ENCODE assay signal across 34 cellular contexts in the genomic region with DNA sequence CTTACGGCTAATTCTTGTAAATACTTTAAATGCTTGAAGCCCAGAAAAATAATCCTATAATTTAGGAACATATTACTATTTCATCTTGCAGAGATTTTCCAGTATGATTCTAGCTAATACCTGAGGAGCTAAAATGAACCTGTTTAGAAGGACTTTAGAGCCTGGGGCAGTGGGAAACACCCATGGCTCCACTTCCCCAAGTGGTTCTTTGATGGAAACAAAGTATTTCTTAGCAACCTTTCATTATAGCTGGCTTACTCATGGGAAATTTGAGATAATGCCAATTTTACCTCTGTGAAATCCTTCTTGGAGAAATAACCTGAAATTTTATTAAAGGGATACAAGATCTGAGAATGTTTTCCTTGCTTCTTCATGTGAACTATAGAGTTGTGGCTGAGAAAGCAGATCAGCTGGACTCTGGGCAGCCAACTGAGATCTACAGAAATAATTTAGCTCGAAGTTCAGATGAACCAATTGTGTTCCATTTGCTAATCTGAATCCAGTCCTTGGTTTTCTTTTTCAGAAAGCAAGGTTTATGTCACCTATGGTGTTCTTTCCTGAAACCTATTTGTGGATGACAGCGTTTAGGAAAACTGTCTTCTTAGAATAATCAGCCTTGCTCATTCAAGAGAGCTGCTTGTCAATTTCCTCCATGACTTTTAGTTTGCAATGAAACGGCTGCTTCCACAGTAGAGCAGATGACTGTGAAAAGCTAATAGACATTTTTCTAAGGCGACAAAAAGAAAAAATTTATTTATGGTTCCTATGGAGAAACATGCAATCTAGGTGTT.
"Had no signal": no experiment of that assay in that cellular context is flagged by ENCODE, and none has a peak within 500 bp of the region (broad histone marks: within the 10 kb centered on the region; RNA-seq: fewer than 3 reads in every experiment).

No MANE protein-coding gene starts in this region.

- H3K4me3 ChIP-seq: ascending aorta had no signal

- H3K27ac ChIP-seq: ascending aorta, VCaP had no signal

- H3K4me3 Mint-ChIP-seq: activated B cell treated with CpG ODN at 0.5 μM for 24 hours; activated CD4-positive, alpha-beta memory T cell treated with anti-CD3 and anti-CD28 coated beads, Interleukin-2, amount 10 ng/mL, durations not matched to agents 7 days and 5 days; activated CD4-positive, alpha-beta T cell treated with anti-CD3 and anti-CD28 coated beads for 36 hours; activated CD4-positive, alpha-beta T cell treated with anti-CD3 and anti-CD28 coated beads, Interleukin-2, amount 10 ng/mL, durations not matched to agents 7 days and 5 days; activated CD8-positive, alpha-beta memory T cell treated with anti-CD3 and anti-CD28 coated beads, Interleukin-2, amount 10 ng/mL, durations not matched to agents 7 days and 5 days; activated CD8-positive, alpha-beta T cell treated with anti-CD3 and anti-CD28 coated beads, Interleukin-2, amount 10 ng/mL, durations not matched to agents 7 days and 5 days; activated naive CD4-positive, alpha-beta T cell treated with anti-CD3 and anti-CD28 coated beads, Interleukin-2, amount 10 ng/mL, durations not matched to agents 7 days and 5 days; activated naive CD4-positive, alpha-beta T cell treated with anti-CD3 and anti-CD28 coated beads, Interleukin-2, amount 50 U/mL, for 24 hours; activated naive CD8-positive, alpha-beta T cell; activated naive CD8-positive, alpha-beta T cell treated with anti-CD3 and anti-CD28 coated beads, Interleukin-2, amount 10 ng/mL, durations not matched to agents 7 days and 5 days; activated naive CD8-positive, alpha-beta T cell treated with anti-CD3 and anti-CD28 coated beads, Interleukin-2, amount 50 U/mL, for 24 hours; activated T-cell treated with anti-CD3 and anti-CD28 coated beads, Interleukin-2, amount 50 U/mL, for 24 hours; brain; T-helper 1 cell treated with Interleukin-12 subunit alpha and Interleukin-12 subunit beta and Interleukin-4 antibody, amounts not matched to agents 30 μg/mL and 1 μg/mL, for 36 hours; T-helper 2 cell treated with Interferon-gamma antibody and Interleukin-4, amounts not matched to agents 5 μg/mL and 100 μg/mL, for 36 hours had no signal

- FAIRE-seq: TTC549 had no signal

- ATAC-seq: activated CD4-positive, alpha-beta T cell treated with anti-CD3 and anti-CD28 coated beads for 36 hours; activated CD8-positive, alpha-beta memory T cell treated with anti-CD3 and anti-CD28 coated beads, Interleukin-2, amount 10 ng/mL, durations not matched to agents 7 days and 5 days; activated CD8-positive, alpha-beta T cell treated with anti-CD3 and anti-CD28 coated beads, Interleukin-2, amount 10 ng/mL, durations not matched to agents 7 days and 5 days; activated naive CD8-positive, alpha-beta T cell treated with anti-CD3 and anti-CD28 coated beads, Interleukin-2, amount 50 U/mL, for 24 hours had no signal

- H3K4me1 ChIP-seq: ascending aorta had no signal

- H3K27ac Mint-ChIP-seq: activated B cell treated with CpG ODN at 0.5 μM for 24 hours; activated CD4-positive, alpha-beta memory T cell treated with anti-CD3 and anti-CD28 coated beads, Interleukin-2, amount 10 ng/mL, durations not matched to agents 7 days and 5 days; activated CD4-positive, alpha-beta T cell treated with anti-CD3 and anti-CD28 coated beads for 36 hours; activated CD4-positive, alpha-beta T cell treated with anti-CD3 and anti-CD28 coated beads, Interleukin-2, amount 10 ng/mL, durations not matched to agents 7 days and 5 days; activated CD8-positive, alpha-beta memory T cell treated with anti-CD3 and anti-CD28 coated beads, Interleukin-2, amount 10 ng/mL, durations not matched to agents 7 days and 5 days; activated CD8-positive, alpha-beta T cell treated with anti-CD3 and anti-CD28 coated beads, Interleukin-2, amount 10 ng/mL, durations not matched to agents 7 days and 5 days; activated naive CD4-positive, alpha-beta T cell treated with anti-CD3 and anti-CD28 coated beads, Interleukin-2, amount 10 ng/mL, durations not matched to agents 7 days and 5 days; activated naive CD4-positive, alpha-beta T cell treated with anti-CD3 and anti-CD28 coated beads, Interleukin-2, amount 50 U/mL, for 24 hours; activated naive CD8-positive, alpha-beta T cell; activated naive CD8-positive, alpha-beta T cell treated with anti-CD3 and anti-CD28 coated beads, Interleukin-2, amount 10 ng/mL, durations not matched to agents 7 days and 5 days; activated naive CD8-positive, alpha-beta T cell treated with anti-CD3 and anti-CD28 coated beads, Interleukin-2, amount 50 U/mL, for 24 hours; activated T-cell treated with anti-CD3 and anti-CD28 coated beads, Interleukin-2, amount 50 U/mL, for 24 hours; activated T-helper 2 cell treated with anti-CD3 and anti-CD28 coated beads, Interferon-gamma antibody, Interleukin-2, Interleukin-4, amounts not matched to agents 10 μg/mL and 5 μg/mL and 100 μg/mL, durations not matched to agents 14 hours and 24 hours and 36 hours; brain; T-helper 1 cell treated with Interleukin-12 subunit alpha and Interleukin-12 subunit beta and Interleukin-4 antibody, amounts not matched to agents 30 μg/mL and 1 μg/mL, for 36 hours; T-helper 2 cell treated with Interferon-gamma antibody and Interleukin-4, amounts not matched to agents 5 μg/mL and 100 μg/mL, for 36 hours had no signal

- H3K9me3 Mint-ChIP-seq: activated B cell treated with CpG ODN at 0.5 μM for 24 hours; activated CD4-positive, alpha-beta memory T cell treated with anti-CD3 and anti-CD28 coated beads, Interleukin-2, amount 10 ng/mL, durations not matched to agents 7 days and 5 days; activated CD4-positive, alpha-beta T cell treated with anti-CD3 and anti-CD28 coated beads, Interleukin-2, amount 10 ng/mL, durations not matched to agents 7 days and 5 days; activated naive CD4-positive, alpha-beta T cell treated with anti-CD3 and anti-CD28 coated beads, Interleukin-2, amount 50 U/mL, for 24 hours; activated T-cell treated with anti-CD3 and anti-CD28 coated beads, Interleukin-2, amount 50 U/mL, for 24 hours; activated T-helper 2 cell treated with anti-CD3 and anti-CD28 coated beads, Interferon-gamma antibody, Interleukin-2, Interleukin-4, amounts not matched to agents 10 μg/mL and 5 μg/mL and 100 μg/mL, durations not matched to agents 14 hours and 24 hours and 36 hours; brain; T-helper 1 cell treated with Interleukin-12 subunit alpha and Interleukin-12 subunit beta and Interleukin-4 antibody, amounts not matched to agents 30 μg/mL and 1 μg/mL, for 36 hours had no signal

- H3K9me3 ChIP-seq: ascending aorta had no signal

- H3K36me3 ChIP-seq: ascending aorta had no signal

- H3K4me1 Mint-ChIP-seq: activated B cell treated with CpG ODN at 0.5 μM for 24 hours; activated CD4-positive, alpha-beta memory T cell treated with anti-CD3 and anti-CD28 coated beads, Interleukin-2, amount 10 ng/mL, durations not matched to agents 7 days and 5 days; activated CD4-positive, alpha-beta T cell treated with anti-CD3 and anti-CD28 coated beads for 36 hours; activated CD4-positive, alpha-beta T cell treated with anti-CD3 and anti-CD28 coated beads, Interleukin-2, amount 10 ng/mL, durations not matched to agents 7 days and 5 days; activated CD8-positive, alpha-beta memory T cell treated with anti-CD3 and anti-CD28 coated beads, Interleukin-2, amount 10 ng/mL, durations not matched to agents 7 days and 5 days; activated naive CD4-positive, alpha-beta T cell treated with anti-CD3 and anti-CD28 coated beads, Interleukin-2, amount 10 ng/mL, durations not matched to agents 7 days and 5 days; activated naive CD4-positive, alpha-beta T cell treated with anti-CD3 and anti-CD28 coated beads, Interleukin-2, amount 50 U/mL, for 24 hours; activated naive CD8-positive, alpha-beta T cell treated with anti-CD3 and anti-CD28 coated beads, Interleukin-2, amount 10 ng/mL, durations not matched to agents 7 days and 5 days; activated naive CD8-positive, alpha-beta T cell treated with anti-CD3 and anti-CD28 coated beads, Interleukin-2, amount 50 U/mL, for 24 hours; brain had no signal

- H3K27me3 ChIP-seq: ascending aorta had no signal

- DNase-seq: activated B cell treated with CpG ODN at 0.5 μM for 24 hours; activated CD4-positive, alpha-beta memory T cell treated with anti-CD3 and anti-CD28 coated beads, Interleukin-2, amount 10 ng/mL, durations not matched to agents 7 days and 5 days; activated CD4-positive, alpha-beta T cell treated with anti-CD3 and anti-CD28 coated beads for 36 hours; activated CD4-positive, alpha-beta T cell treated with anti-CD3 and anti-CD28 coated beads for 48 hours; activated CD4-positive, alpha-beta T cell treated with anti-CD3 and anti-CD28 coated beads, Interleukin-2, amount 10 ng/mL, durations not matched to agents 7 days and 5 days; activated CD4-positive, alpha-beta T cell treated with anti-CD3 and anti-CD28 coated beads, Interleukin-2, amount 50 U/mL, for 48 hours; activated CD4-positive, CD25-positive, alpha-beta regulatory T cell treated with anti-CD3 and anti-CD28 coated beads, Interleukin-2, amount 50 U/mL, for 72 hours; activated CD8-positive, alpha-beta memory T cell treated with anti-CD3 and anti-CD28 coated beads for 24 hours; activated CD8-positive, alpha-beta memory T cell treated with anti-CD3 and anti-CD28 coated beads, Interleukin-2, amount 10 ng/mL, durations not matched to agents 7 days and 5 days; activated CD8-positive, alpha-beta memory T cell treated with anti-CD3 and anti-CD28 coated beads, Interleukin-2, amount 50 U/mL, for 48 hours; activated CD8-positive, alpha-beta T cell treated with anti-CD3 and anti-CD28 coated beads, Interleukin-2, amount 10 ng/mL, durations not matched to agents 7 days and 5 days; activated effector memory CD4-positive, alpha-beta T cell treated with Interleukin-2 at 50 U/mL for 16 hours; activated gamma-delta T cell; activated naive CD4-positive, alpha-beta T cell treated with anti-CD3 and anti-CD28 coated beads, Interleukin-2, amount 10 ng/mL, durations not matched to agents 7 days and 5 days; activated naive CD4-positive, alpha-beta T cell treated with Interleukin-2 at 50 U/mL for 16 hours; activated naive CD8-positive, alpha-beta T cell treated with anti-CD3 and anti-CD28 coated beads, Interleukin-2, amount 10 ng/mL, durations not matched to agents 7 days and 5 days; activated naive CD8-positive, alpha-beta T cell treated with anti-CD3 and anti-CD28 coated beads, Interleukin-2, amount 50 U/mL, for 24 hours; activated T-cell treated with anti-CD3 and anti-CD28 coated beads, Interleukin-2, amount 50 U/mL, for 24 hours; activated T-cell treated with anti-CD3 and anti-CD28 coated beads, Interleukin-2, amount 50 U/mL, for 48 hours; amygdala; anterior cingulate cortex; central memory CD4-positive, alpha-beta T cell; T-helper 1 cell; T-helper 2 cell; T-helper 9 cell had no signal

- H3K36me3 Mint-ChIP-seq: activated CD8-positive, alpha-beta memory T cell treated with anti-CD3 and anti-CD28 coated beads, Interleukin-2, amount 10 ng/mL, durations not matched to agents 7 days and 5 days; activated naive CD4-positive, alpha-beta T cell treated with anti-CD3 and anti-CD28 coated beads, Interleukin-2, amount 10 ng/mL, durations not matched to agents 7 days and 5 days; activated naive CD4-positive, alpha-beta T cell treated with anti-CD3 and anti-CD28 coated beads, Interleukin-2, amount 50 U/mL, for 24 hours; activated naive CD8-positive, alpha-beta T cell; activated naive CD8-positive, alpha-beta T cell treated with anti-CD3 and anti-CD28 coated beads, Interleukin-2, amount 10 ng/mL, durations not matched to agents 7 days and 5 days; brain had no signal
